In the genomic region with DNA sequence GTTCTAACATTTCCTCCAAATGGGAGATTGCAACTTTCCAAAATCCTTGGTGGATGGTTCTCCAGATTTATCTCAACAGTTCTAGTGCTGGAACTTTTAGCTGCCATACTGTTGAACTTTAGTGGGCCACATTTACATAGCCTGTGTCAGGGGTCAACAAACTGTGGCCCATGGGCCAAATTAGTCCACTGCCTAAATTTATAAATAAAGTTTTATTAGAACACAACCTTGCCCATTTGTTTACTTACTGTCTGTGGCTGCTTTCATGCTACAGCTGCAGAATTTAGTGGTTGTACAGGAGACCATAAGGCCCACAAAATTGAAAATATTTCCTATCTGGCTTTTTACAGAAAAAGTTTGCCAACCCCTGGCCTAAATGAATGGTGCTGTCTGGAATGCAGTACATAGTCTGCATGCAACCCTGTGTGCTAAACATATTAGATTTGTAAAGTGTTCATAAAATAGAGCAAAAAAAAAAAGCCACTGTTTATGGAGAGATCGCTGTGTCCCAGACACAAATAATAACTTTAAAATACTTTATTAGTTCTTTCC, we compare ENCODE assay signal across 1 cellular context.
TF ChIP-seq lines count a peak whose summit lies in the region.

No MANE protein-coding gene starts in this region.

TF ChIP-seq in IMR-90, 13 proteins besides CTCF, POLR2A, EP300 and RAD21 (continued from another document):
- TF ChIP-seq, protein P1, sequence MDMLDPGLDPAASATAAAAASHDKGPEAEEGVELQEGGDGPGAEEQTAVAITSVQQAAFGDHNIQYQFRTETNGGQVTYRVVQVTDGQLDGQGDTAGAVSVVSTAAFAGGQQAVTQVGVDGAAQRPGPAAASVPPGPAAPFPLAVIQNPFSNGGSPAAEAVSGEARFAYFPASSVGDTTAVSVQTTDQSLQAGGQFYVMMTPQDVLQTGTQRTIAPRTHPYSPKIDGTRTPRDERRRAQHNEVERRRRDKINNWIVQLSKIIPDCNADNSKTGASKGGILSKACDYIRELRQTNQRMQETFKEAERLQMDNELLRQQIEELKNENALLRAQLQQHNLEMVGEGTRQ (IDR thresholded peaks at IDR 0.05; ENCODE audit: low read depth, low read length): no peak
- TF ChIP-seq RCOR1 (IDR thresholded peaks at IDR 0.05; ENCODE audit: insufficient replicate concordance, low read length) (no peak), SMC3 (IDR thresholded peaks at IDR 0.05; ENCODE audit: low read depth, low read length) (no peak), CEBPB (IDR thresholded peaks at IDR 0.05; ENCODE audit: low read depth, low read length) (no peak)
